Comparison of ENCODE assay signal across 7 cellular contexts in genomic region chr17:74199306-74200092, GRCh38. TPM values are rescaled to one million over a fixed set of nuclear protein-coding genes. Genes with fewer than 3 reads are reported as not detected.
DNase-seq lines count a peak whose midpoint lies in the region; ATAC-seq, FAIRE-seq and TF ChIP-seq lines count a peak whose summit lies in the region.

No MANE protein-coding gene starts in this region.

- H3K27ac Mint-ChIP-seq in WTC11 = no peak overlapping the region

- ATAC-seq in WTC11 (peak; percentile 67), HG02642 (IDR thresholded peaks at IDR 0.05; ENCODE audit: poor library complexity, unreplicated experiment) (no peak)

- intact Hi-C loops in breast epithelium (cut with DNase I; ENCODE audit: low total_unique reads) = no loop called here

- DNase-seq in GM13977 (ENCODE audit: low spot score) = peak; percentile 79
- peak; percentile 14 for DNase-seq in NCI-H1092 (lab: John Stamatoyannopoulos, UW)
- DNase-seq in WTC11 (ENCODE audit: low spot score) = peak; percentile 83
- DNase-seq in breast epithelium (ENCODE audit: low spot score in 2 of 2) = no peak
- no peak for DNase-seq in keratinocyte (ENCODE audit: low read depth, low spot score)
- peak; percentile 72 to 77 for DNase-seq in stimulated activated CD4-positive, alpha-beta T cell treated with anti-CD3 and anti-CD28 coated beads, Interleukin-2, amount 100 ng/mL, for 48 hours

- H2AFZ ChIP-seq in keratinocyte (ENCODE audit: control insufficient read depth, low read length) = no peak overlapping the region

- H3K4me3 Mint-ChIP-seq in WTC11 = peak overlapping the region; percentile 57

- peaks cover 7% of the 10 kb centered on the region for H3K36me3 Mint-ChIP-seq in WTC11

- H3K4me1 ChIP-seq in breast epithelium (peaks cover 0 to 2% of the 10 kb centered on the region in 2 donors), keratinocyte (ENCODE audit: control insufficient read depth, extremely low read depth, insufficient read depth, low read length) (peaks cover 10% of the 10 kb centered on the region)

- dilution Hi-C loops in keratinocyte (cut with MboI; ENCODE audit: extremely low pct_ligation_motif_present, low sequenced_read_pairs) = no loop called here

- H4K20me1 ChIP-seq in keratinocyte (ENCODE audit: control insufficient read depth, extremely low read depth, insufficient read depth, low read length) = no peaks in the 10 kb centered on the region

- H3K4me3 ChIP-seq in breast epithelium (peak overlapping the region in 1 of 3 donors; percentile 34), keratinocyte (ENCODE audit: control insufficient read depth in 2 of 3, extremely low read depth in 1 of 3, insufficient read depth in 2 of 3, low read depth in 1 of 3, low read length in 3 of 3) (peak overlapping the region in 1 of 3 experiments; percentile 38)

- no peaks in the 10 kb centered on the region for H3K9me3 Mint-ChIP-seq in WTC11

- TF ChIP-seq POLR2A in breast epithelium (IDR thresholded peaks at IDR 0.05) = no peak

- H3K9me3 ChIP-seq in breast epithelium (no peaks in the 10 kb centered on the region), keratinocyte (ENCODE audit: control insufficient read depth, low read depth, low read length) (no peaks in the 10 kb centered on the region)

- FAIRE-seq in keratinocyte (lab: Jason Lieb, UNC) = peak; percentile 59

- H3K9ac ChIP-seq in keratinocyte (ENCODE audit: control insufficient read depth, extremely low read depth, insufficient read depth, low read length) = no peak overlapping the region

- H3K27me3 ChIP-seq in breast epithelium (peaks cover 0 to 42% of the 10 kb centered on the region in 2 donors), keratinocyte (ENCODE audit: control insufficient read depth, extremely low read depth, insufficient read depth, low read length) (peaks cover 37% of the 10 kb centered on the region)

- CTCF ChIA-PET in WTC11 (lab: Charles Lee) = interaction anchor here (0.5 to 3.5 kb wide), 89 partner anchors 10 to 967 kb away, joined by 3 to 99 read pairs (median 5); partner anchors contain the start of genes BTBD17, DNAI2, SDK2 and TTYH2

- H3K9me1 ChIP-seq in keratinocyte (ENCODE audit: control insufficient read depth, extremely low read depth, insufficient read depth, low read length) = no peaks in the 10 kb centered on the region

- H3K27me3 Mint-ChIP-seq in WTC11 (ENCODE audit: low read depth) = peaks cover 24% of the 10 kb centered on the region

- no peaks in the 10 kb centered on the region for H3K36me3 ChIP-seq in breast epithelium
- H3K36me3 ChIP-seq in keratinocyte (ENCODE audit: control insufficient read depth in 2 of 2, extremely low read depth in 1 of 2, insufficient read depth in 2 of 2, low read length in 2 of 2) = peaks cover 3 to 7% of the 10 kb centered on the region in 2 experiments

- in situ Hi-C loops in GM13977 (cut with MboI; ENCODE audit: low pct_unique_long_range_greater_than_20kb, low sequenced_read_pairs, unreplicated experiment) = no loop called here

- peak overlapping the region; percentile 75 for H3K4me2 ChIP-seq in keratinocyte (ENCODE audit: control insufficient read depth, extremely low read depth, insufficient read depth, low read depth, low read length)

- H3K4me1 Mint-ChIP-seq in WTC11 = peaks cover 17% of the 10 kb centered on the region

- H3K79me2 ChIP-seq in keratinocyte (ENCODE audit: control insufficient read depth, insufficient read depth, low read length) = peaks cover 10% of the 10 kb centered on the region

- TF ChIP-seq CTCF in GM13977 (IDR thresholded peaks at IDR 0.05; ENCODE audit: extremely low read depth, insufficient read depth, missing control alignments) = peak; percentile 96
- peak; percentile 95 for TF ChIP-seq CTCF in WTC11 (IDR thresholded peaks at IDR 0.05)
- TF ChIP-seq CTCF in breast epithelium (IDR thresholded peaks at IDR 0.05) = peak; percentile 58 to 74 (median 70)
- peak; percentile 93 to 97 (median 94) for TF ChIP-seq CTCF in keratinocyte (optimal IDR thresholded peaks at IDR 0.05 in 1 of 3, IDR thresholded peaks at IDR 0.05 in 1 of 3, conservative IDR thresholded peaks at IDR 0.05 in 1 of 3; ENCODE audit: extremely low read depth in 1 of 3, insufficient read depth in 2 of 3, low read length in 3 of 3)

- POLR2A ChIA-PET in WTC11 (lab: Charles Lee) = interaction anchor here (0.6 to 1.4 kb wide), 3 partner anchors 9 to 81 kb away, joined by 3 to 4 read pairs (median 3); no protein-coding TSS in a partner anchor

- H3K27ac ChIP-seq in breast epithelium = no peak overlapping the region
- H3K27ac ChIP-seq in keratinocyte (ENCODE audit: control insufficient read depth, insufficient read depth, low read length) = no peak overlapping the region

TF ChIP-seq in WTC11, 78 proteins besides CTCF, POLR2A, EP300 and RAD21 (continues in another document):
- TF ChIP-seq SP1 (CRISPR knock-in tag; conservative IDR thresholded peaks at IDR 0.05) (peak; percentile 34; the same call in 1 of the 2 replicates), ZNF121 (CRISPR knock-in tag; IDR thresholded peaks at IDR 0.05) (no peak), FOXP4 (CRISPR knock-in tag; IDR thresholded peaks at IDR 0.05) (no peak), ZNF416 (CRISPR knock-in tag; IDR thresholded peaks at IDR 0.05) (no peak), TEAD4 (CRISPR knock-in tag; IDR thresholded peaks at IDR 0.05) (no peak), OVOL2 (CRISPR knock-in tag; IDR thresholded peaks at IDR 0.05; ENCODE audit: borderline replicate concordance) (no peak), EMX1 (CRISPR knock-in tag; IDR thresholded peaks at IDR 0.05) (no peak), TP53 (CRISPR knock-in tag; IDR thresholded peaks at IDR 0.05) (no peak), HMGXB4 (CRISPR knock-in tag; IDR thresholded peaks at IDR 0.05) (0 out of 2 replicates have a peak, but pooled peaks have one; percentile 30), ZNF396 (CRISPR knock-in tag; IDR thresholded peaks at IDR 0.05; ENCODE audit: borderline replicate concordance) (no peak)

RNA-seq across cellular contexts. Expression of gene RPL38, which starts 4.0 kb away (rescaled TPM):
- total RNA-seq in WTC11 (2021) = 1,170 to 1,273 TPM (median 1,266 TPM) in 3 replicates
- total RNA-seq in breast epithelium = 100 to 1,000 TPM; 304 to 570 (median 471) TPM
- 1,325 to 1,779 TPM (median 1,757 TPM) in 3 replicates for polyA plus RNA-seq in keratinocyte
- 1,281 TPM for polyA plus RNA-seq in keratinocyte (2011; ENCODE audit: low read depth)
- 2,311 and 2,376 TPM in 2 replicates for polyA plus RNA-seq in keratinocyte (2011; cell fraction: cytosol; rRNA removed)
- polyA plus RNA-seq in keratinocyte (2011; cell fraction: nucleus; rRNA removed) = 433 and 579 TPM in 2 replicates
- 4,284 and 4,511 TPM in 2 replicates for polyA plus RNA-seq in keratinocyte (2012; ENCODE audit: low replicate concordance)
- polyA minus RNA-seq in keratinocyte = 114 to 1,718 TPM (median 1,157 TPM) in 3 replicates
- 1,055 TPM for polyA minus RNA-seq in keratinocyte (2011; cell fraction: cytosol; rRNA and poly(A)+ RNA removed)
- 168 and 186 TPM in 2 replicates for polyA minus RNA-seq in keratinocyte (2011; cell fraction: nucleus; rRNA and poly(A)+ RNA removed)

RNA-seq across cellular contexts. Expression of gene TTYH2, which starts 13.9 kb away (rescaled TPM):
- total RNA-seq in WTC11 (2021) (3.5 to 5.1 TPM (median 4.5 TPM) in 3 replicates), breast epithelium (1 to 10 TPM; 4.2 to 5.9 (median 5.6) TPM)
- polyA plus RNA-seq in keratinocyte = 2.2 to 8.5 TPM (median 3.7 TPM) in 3 replicates
- polyA plus RNA-seq in keratinocyte (2011; ENCODE audit: low read depth) = 1.0 TPM
- polyA plus RNA-seq in keratinocyte (2011; cell fraction: cytosol; rRNA removed) = 2.6 and 3.8 TPM in 2 replicates
- 10.0 and 14.2 TPM in 2 replicates for polyA plus RNA-seq in keratinocyte (2011; cell fraction: nucleus; rRNA removed)
- 0.87 and 1.8 TPM in 2 replicates for polyA plus RNA-seq in keratinocyte (2012; ENCODE audit: low replicate concordance)
- polyA minus RNA-seq in keratinocyte = 5.1 to 18.0 TPM (median 7.6 TPM) in 3 replicates
- 10.2 TPM for polyA minus RNA-seq in keratinocyte (2011; cell fraction: cytosol; rRNA and poly(A)+ RNA removed)
- polyA minus RNA-seq in keratinocyte (2011; cell fraction: nucleus; rRNA and poly(A)+ RNA removed) = 8.2 and 28.0 TPM in 2 replicates

Comparison
In these comparisons a context has a peak if more than half of its experiments do, and no peak if none do; other contexts are left out.
1. DNase-seq: peak in GM13977 (single experiment), NCI-H1092 (single experiment), WTC11 (single experiment) and stimulated activated CD4-positive, alpha-beta T cell treated with anti-CD3 and anti-CD28 coated beads, Interleukin-2, amount 100 ng/mL, for 48 hours (2 of 2); none in breast epithelium (0 of 2) and keratinocyte (single experiment).
2. Peak in every context shown above with its lines, with median percentiles within 50 percentile points of each other: CTCF ChIP-seq.